Comparison of ENCODE assay signal across 30 cellular contexts in the genomic region with DNA sequence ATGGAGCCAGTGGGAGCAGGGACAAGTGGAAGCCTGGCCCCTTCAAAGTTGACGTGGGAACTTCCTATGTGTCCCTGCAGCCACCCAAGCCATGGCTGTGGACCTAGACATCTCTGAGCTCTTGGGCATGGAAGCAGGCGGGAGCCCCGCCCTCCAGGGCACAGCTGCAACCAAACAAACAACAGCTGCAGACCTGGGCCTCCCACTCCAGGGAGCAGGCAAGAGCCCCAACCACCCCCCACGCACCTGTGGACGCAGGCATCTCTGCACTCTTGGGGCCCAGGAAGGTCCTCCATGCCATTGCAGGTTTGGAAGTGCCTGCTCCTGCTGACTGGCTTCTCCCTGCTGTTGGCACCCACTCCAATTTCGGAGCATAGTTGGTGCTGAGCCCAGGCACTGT.
"Had no signal": no experiment of that assay in that cellular context is flagged by ENCODE, and none has a peak within 500 bp of the region (broad histone marks: within the 10 kb centered on the region; RNA-seq: fewer than 3 reads in every experiment).

No MANE protein-coding gene starts in this region.

- H3K9me3 ChIP-seq: adrenal gland, body of pancreas had no signal

- H3K27me3 ChIP-seq: ascending aorta, body of pancreas, brain microvascular endothelial cell, cardiac muscle cell had no signal

- H3K4me1 ChIP-seq: adrenal gland, ascending aorta, body of pancreas, breast epithelium had no signal

- H3K27ac ChIP-seq: adrenal gland, ascending aorta, body of pancreas, brain microvascular endothelial cell, breast epithelium, cardiac muscle cell had no signal

- ATAC-seq: activated naive CD4-positive, alpha-beta T cell treated with anti-CD3 and anti-CD28 coated beads, Interleukin-2, amount 50 U/mL, for 72 hours; activated naive CD8-positive, alpha-beta T cell treated with anti-CD3 and anti-CD28 coated beads, Interleukin-2, amount 50 U/mL, for 24 hours; activated T-cell treated with anti-CD3 and anti-CD28 coated beads, Interleukin-2, amount 50 U/mL, for 4 hours; activated T-cell treated with anti-CD3 and anti-CD28 coated beads, Interleukin-2, amount 50 U/mL, for 72 hours; activated T-helper 17 cell treated with anti-CD3 and anti-CD28 coated beads, Interleukin-2, amount 50 U/mL, for 72 hours; body of pancreas had no signal

- H3K4me3 ChIP-seq: adrenal gland, ascending aorta, body of pancreas, breast epithelium, cardiac muscle cell had no signal

- DNase-seq: activated effector memory CD4-positive, alpha-beta T cell treated with anti-CD3 and anti-CD28 coated beads, Interleukin-2, amount 50 U/mL, for 16 hours; activated effector memory CD4-positive, alpha-beta T cell treated with Interleukin-2 at 50 U/mL for 16 hours; activated gamma-delta T cell; activated gamma-delta T cell treated with Interleukin-2 at 50 U/mL for 16 hours; activated naive CD4-positive, alpha-beta T cell; activated naive CD4-positive, alpha-beta T cell treated with anti-CD3 and anti-CD28 coated beads for 36 hours; activated naive CD4-positive, alpha-beta T cell treated with anti-CD3 and anti-CD28 coated beads, Interleukin-2, amount 10 ng/mL, durations not matched to agents 7 days and 5 days; activated naive CD4-positive, alpha-beta T cell treated with Interleukin-2 at 50 U/mL for 16 hours; activated naive CD8-positive, alpha-beta T cell treated with anti-CD3 and anti-CD28 coated beads for 36 hours; activated naive CD8-positive, alpha-beta T cell treated with anti-CD3 and anti-CD28 coated beads, Interleukin-2, amount 10 ng/mL, durations not matched to agents 7 days and 5 days; activated naive CD8-positive, alpha-beta T cell treated with anti-CD3 and anti-CD28 coated beads, Interleukin-2, amount 50 U/mL, for 24 hours; activated T-cell treated with anti-CD3 and anti-CD28 coated beads, Interleukin-2, amount 50 U/mL, for 24 hours; activated T-cell treated with anti-CD3 and anti-CD28 coated beads, Interleukin-2, amount 50 U/mL, for 4 hours; activated T-cell treated with anti-CD3 and anti-CD28 coated beads, Interleukin-2, amount 50 U/mL, for 48 hours; activated T-cell treated with anti-CD3 and anti-CD28 coated beads, Interleukin-2, amount 50 U/mL, for 72 hours; adrenal gland; amniotic stem cell; amygdala; anterior cingulate cortex; aorta; body of pancreas; brain microvascular endothelial cell; caudate nucleus; central memory CD4-positive, alpha-beta T cell; cerebellar nuclear complex had no signal

- H3K36me3 ChIP-seq: adrenal gland, ascending aorta, brain microvascular endothelial cell, breast epithelium, cardiac muscle cell had no signal
